Comparison of ENCODE assay signal across 18 cellular contexts in the genomic region with DNA sequence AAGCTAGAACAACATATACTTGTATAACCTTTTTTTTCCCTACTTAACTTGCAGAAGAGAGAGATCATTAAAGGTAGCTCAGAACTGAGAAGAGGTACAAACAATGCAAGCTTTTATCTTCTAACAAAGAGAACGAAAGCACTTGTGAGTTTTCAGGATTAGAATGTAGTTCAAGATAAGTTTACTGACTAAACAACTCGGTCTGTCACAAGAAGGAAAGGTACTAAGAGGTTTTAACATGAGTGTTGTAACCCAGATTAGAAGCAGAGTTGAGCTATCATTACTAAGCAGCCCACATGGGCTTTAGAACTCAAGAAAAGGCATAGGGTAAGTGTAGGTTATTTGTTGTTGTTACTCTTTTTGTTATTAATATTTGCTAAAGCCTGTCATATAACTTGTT. TPM values are rescaled to one million over a fixed set of nuclear protein-coding genes. Genes with fewer than 3 reads are reported as not detected.
A peak's percentile ranks its signal among the peaks of the same experiment; 100 is the strongest.
DNase-seq lines count a peak whose midpoint lies in the region; ATAC-seq and TF ChIP-seq lines count a peak whose summit lies in the region.
"Had no signal": no experiment of that assay in that cellular context is flagged by ENCODE, and none has a peak within 500 bp of the region (broad histone marks: within the 10 kb centered on the region; RNA-seq: fewer than 3 reads in every experiment).

No MANE protein-coding gene starts in this region.

- DNase-seq in amniotic epithelial cell (ENCODE audit: low read depth) (peak; percentile 73), coronary artery (ENCODE audit: low spot score) (no peak), hepatocyte (ENCODE audit: low spot score) (no peak), testis (no peak), WERI-Rb-1 (no peak), mesenchymal stem cell (no peak)
- DNase-seq: DMS 273 treated with DMSO at 0.1 percent for 48 hours, GDM1, GM23248, KG1, NCI-H1436 treated with DMSO at 0.1 percent for 48 hours, NCI-H2029 treated with DMSO at 0.1 percent for 48 hours, NCI-H524 had no signal

- H2BK12ac ChIP-seq in mesenchymal stem cell (ENCODE audit: low read length in 2 of 2): no peak overlapping the region

- no peak overlapping the region for H2BK120ac ChIP-seq in mesenchymal stem cell (ENCODE audit: low read depth, low read length)

- H2BK15ac ChIP-seq in mesenchymal stem cell (ENCODE audit: low read depth, poor library complexity, severe bottlenecking): no peak overlapping the region

- H3K4me1 ChIP-seq in hepatocyte (ENCODE audit: insufficient read depth) (peaks cover 6% of the 10 kb centered on the region), testis (peaks cover 19% of the 10 kb centered on the region), mesenchymal stem cell (ENCODE audit: control insufficient read depth, insufficient read depth, low read depth, low read length) (peaks cover 3% of the 10 kb centered on the region)

- no peak for TF ChIP-seq POLR2A in testis (IDR thresholded peaks at IDR 0.05)

- H2AFZ ChIP-seq in hepatocyte (no peak overlapping the region), mesenchymal stem cell (ENCODE audit: low read depth, low read length) (no peak overlapping the region)
- H2AFZ ChIP-seq: GM23248 had no signal

- intact Hi-C loops in testis (cut with DNase I; ENCODE audit: low total_unique reads): no loop called here

- H3K4me2 ChIP-seq in hepatocyte (peak overlapping the region; percentile 21), mesenchymal stem cell (ENCODE audit: low read length, poor library complexity, severe bottlenecking) (no peak overlapping the region)

- ATAC-seq in HG03354 (IDR thresholded peaks at IDR 0.05; ENCODE audit: poor library complexity, severe bottlenecking, unreplicated experiment): no peak
- ATAC-seq: GM12878, HCT116, Panc1 had no signal

- 32% methylated on average over 2 of the region's 2 CpGs for WGBS in hepatocyte (ENCODE audit: low lambda C conversion rate, missing lambda C conversion rate)
- 40 to 42% methylated on average over 2 of the region's 2 CpGs for WGBS in testis, 2 donors
- 99% methylated on average over 2 of the region's 2 CpGs for WGBS in mesenchymal stem cell

- H3K14ac ChIP-seq in mesenchymal stem cell (ENCODE audit: low read length in 2 of 2): no peak overlapping the region

- H3K27me3 ChIP-seq in hepatocyte (no peaks in the 10 kb centered on the region), testis (no peaks in the 10 kb centered on the region), WERI-Rb-1 (ENCODE audit: insufficient read depth, low read depth, severe bottlenecking) (no peaks in the 10 kb centered on the region), mesenchymal stem cell (ENCODE audit: control insufficient read depth in 1 of 2, insufficient read depth in 1 of 2, low read length in 2 of 2) (no peaks in the 10 kb centered on the region)

- H3K9me3 ChIP-seq in hepatocyte (ENCODE audit: low read depth) (no peaks in the 10 kb centered on the region), testis (no peaks in the 10 kb centered on the region), WERI-Rb-1 (ENCODE audit: severe bottlenecking) (no peaks in the 10 kb centered on the region), mesenchymal stem cell (ENCODE audit: control insufficient read depth, low read length) (no peaks in the 10 kb centered on the region)

- H2AK5ac ChIP-seq in mesenchymal stem cell (ENCODE audit: low read length, severe bottlenecking): no peak overlapping the region

- no peak overlapping the region for H3K9ac ChIP-seq in mesenchymal stem cell (ENCODE audit: low read length)
- H3K9ac ChIP-seq: GM23248 had no signal

- no peak overlapping the region for H4K8ac ChIP-seq in mesenchymal stem cell (ENCODE audit: low read length)

- no peak overlapping the region for H3K4ac ChIP-seq in mesenchymal stem cell (ENCODE audit: low read depth in 1 of 2, low read length in 2 of 2)

- no peaks in the 10 kb centered on the region for H4K20me1 ChIP-seq in hepatocyte (ENCODE audit: insufficient read depth, poor library complexity, severe bottlenecking)

- TF ChIP-seq CTCF in coronary artery (IDR thresholded peaks at IDR 0.05): no peak
- no peak for TF ChIP-seq CTCF in hepatocyte (IDR thresholded peaks at IDR 0.05; ENCODE audit: poor library complexity)
- TF ChIP-seq CTCF in testis (IDR thresholded peaks at IDR 0.05): no peak
- no peak for TF ChIP-seq CTCF in WERI-Rb-1 (IDR thresholded peaks at IDR 0.05; ENCODE audit: low read depth, low read length)

- H3K79me1 ChIP-seq in mesenchymal stem cell (replicated peaks; ENCODE audit: low read length, poor library complexity, severe bottlenecking): peaks cover 2% of the 10 kb centered on the region

- no peak overlapping the region for H2BK5ac ChIP-seq in mesenchymal stem cell (ENCODE audit: low read depth, low read length, poor library complexity, severe bottlenecking)

- H3K36me3 ChIP-seq in hepatocyte (replicated peaks; ENCODE audit: insufficient read depth, low read depth): no peaks in the 10 kb centered on the region
- no peaks in the 10 kb centered on the region for H3K36me3 ChIP-seq in testis (ENCODE audit: low read depth, missing control alignments)
- no peaks in the 10 kb centered on the region; the same call in 1 of the 2 replicates for H3K36me3 ChIP-seq in WERI-Rb-1
- H3K36me3 ChIP-seq in mesenchymal stem cell (ENCODE audit: control insufficient read depth in 1 of 2, insufficient read depth in 2 of 2, low read depth in 1 of 2, low read length in 2 of 2): peaks cover 3 to 23% of the 10 kb centered on the region in 2 experiments

- no peaks in the 10 kb centered on the region for H3K9me2 ChIP-seq in hepatocyte (replicated peaks; ENCODE audit: insufficient read depth)

- H3K4me3 ChIP-seq in coronary artery (no peak overlapping the region), hepatocyte (no peak overlapping the region), testis (no peak overlapping the region), WERI-Rb-1 (ENCODE audit: low read depth, low read length) (no peak overlapping the region), mesenchymal stem cell (ENCODE audit: insufficient read depth in 1 of 2, low read depth in 1 of 2, low read length in 2 of 2) (no peak overlapping the region)
- H3K4me3 ChIP-seq: GM12878, GM23248 had no signal

- H3K79me2 ChIP-seq in hepatocyte: no peaks in the 10 kb centered on the region

- peak overlapping the region; percentile 62 to 68 for H3K27ac ChIP-seq in coronary artery
- peak overlapping the region; percentile 24 for H3K27ac ChIP-seq in hepatocyte
- H3K27ac ChIP-seq in testis: peak overlapping the region; percentile 40 to 54
- no peak overlapping the region for H3K27ac ChIP-seq in WERI-Rb-1
- no peak overlapping the region for H3K27ac ChIP-seq in mesenchymal stem cell (ENCODE audit: low read length, poor library complexity, severe bottlenecking)
- H3K27ac ChIP-seq: C4-2B, GM23248 had no signal

- H3K18ac ChIP-seq in mesenchymal stem cell (ENCODE audit: low read depth in 1 of 2, low read length in 2 of 2): no peak overlapping the region

- H3K23ac ChIP-seq in mesenchymal stem cell (ENCODE audit: low read length in 2 of 2): no peak overlapping the region

- H4K91ac ChIP-seq in mesenchymal stem cell (ENCODE audit: low read length): no peak overlapping the region

RNA-seq across cellular contexts. Expression of a gene that starts 25.2 kb away (rescaled TPM):
- total RNA-seq in hepatocyte (4.7 and 7.4 TPM in 2 replicates), testis (10 to 100 TPM; 12.5 to 16.8 TPM)
- polyA plus RNA-seq in hepatocyte (1.5 and 5.5 TPM in 2 replicates), testis (ENCODE audit: insufficient read depth, low read depth, low replicate concordance) (6.7 TPM)
- polyA plus RNA-seq in mesenchymal stem cell (2013, experiment 1 of 2): 3.7 TPM
- polyA plus RNA-seq in mesenchymal stem cell (2013, experiment 2 of 2): 5.3 TPM

RNA-seq across cellular contexts. Expression of a gene that starts 25.4 kb away (rescaled TPM):
- total RNA-seq in hepatocyte (75.0 and 78.0 TPM in 2 replicates), testis (10 to 100 TPM; 30.4 to 42.8 TPM)
- polyA plus RNA-seq in hepatocyte (31.3 and 31.4 TPM in 2 replicates), testis (ENCODE audit: insufficient read depth, low read depth, low replicate concordance) (23.7 TPM)
- polyA plus RNA-seq in mesenchymal stem cell (2013, experiment 1 of 2): 35.5 TPM
- polyA plus RNA-seq in mesenchymal stem cell (2013, experiment 2 of 2): 39.9 TPM

Comparison
In these comparisons a context has a peak if more than half of its experiments do, and no peak if none do; other contexts are left out.
1. H3K27ac ChIP-seq: peak in coronary artery (2 of 2), hepatocyte (single experiment) and testis (2 of 2); none in WERI-Rb-1 (single experiment) and mesenchymal stem cell (single experiment).